8 cellular contexts compared by ENCODE assay signal in the genomic region with DNA sequence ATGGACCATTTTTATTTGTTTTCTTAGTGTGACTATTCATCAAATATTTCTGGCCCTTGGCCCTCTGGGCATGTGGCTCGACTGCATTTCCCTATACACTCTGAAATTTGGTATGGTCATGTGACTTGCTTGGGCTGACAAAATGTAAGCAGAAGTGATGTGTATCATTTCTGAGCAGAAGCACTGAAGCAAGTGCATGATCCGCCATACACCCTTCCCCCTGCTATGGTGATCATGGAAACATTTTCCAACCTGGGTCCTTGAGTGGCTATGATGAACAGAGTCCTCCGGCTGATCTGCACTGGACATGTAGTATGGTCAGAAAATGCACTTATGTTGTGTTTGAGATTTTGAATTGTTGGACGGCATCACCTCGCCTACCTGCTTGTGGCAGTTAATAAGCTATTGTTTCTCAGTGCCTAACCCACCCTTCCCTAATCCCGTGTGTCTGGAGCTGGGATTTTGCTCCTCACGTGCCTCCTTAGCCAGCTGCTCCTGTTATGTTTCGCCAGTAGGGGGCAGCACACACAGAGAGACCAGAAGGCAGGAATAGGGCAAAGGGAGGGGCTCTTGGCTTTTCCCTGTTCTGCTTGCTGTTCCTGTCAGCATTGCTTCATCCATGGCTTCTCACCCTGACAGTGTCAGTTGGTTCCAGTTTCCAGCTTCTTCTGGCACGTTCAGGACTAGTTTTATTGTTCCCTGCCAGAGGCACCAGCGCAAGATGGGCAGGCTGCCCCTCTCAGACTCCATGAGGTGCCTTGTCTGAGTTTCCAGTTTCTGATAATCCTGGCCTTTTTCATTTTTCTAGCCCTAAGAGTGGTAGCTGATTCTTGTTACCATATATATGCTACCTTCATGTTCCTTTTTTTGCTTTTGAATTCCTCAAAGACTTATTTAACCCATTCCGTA.
DNase-seq lines count a peak whose midpoint lies in the region; ATAC-seq, FAIRE-seq and TF ChIP-seq lines count a peak whose summit lies in the region.

No MANE protein-coding gene starts in this region.

- in situ Hi-C loops in HAP-1 (cut with MboI; ENCODE audit: low sequenced_read_pairs) (no loop called here), K562 (cut with MboI) (no loop called here)

- H3K9me1 ChIP-seq in K562 (ENCODE audit: control insufficient read depth, insufficient read depth, low read length), result no peaks in the 10 kb centered on the region

- H3K27ac ChIP-seq in cardiac muscle cell, result no peak overlapping the region
- H3K27ac ChIP-seq in Karpas-422 (ENCODE audit: low read length), result no peak overlapping the region
- no peak overlapping the region for H3K27ac ChIP-seq in K562 (ENCODE audit: extremely low read depth, low read depth, low read length)
- H3K27ac ChIP-seq in left lung, result no peak overlapping the region

- intact Hi-C loops in cardiac septum (cut with DNase I) (no loop called here), K562 (cut with micrococcal nuclease) (loop anchor here (5.0 kb wide), 1 partner anchor 592 kb away; no protein-coding TSS in a partner anchor), left lung (cut with DNase I) (no loop called here)

- BruUV-seq in K562 (replicated peaks; lab: Mats Ljungman, UMichigan), result no TSS peak

- H3K4me2 ChIP-seq in Karpas-422 (ENCODE audit: low read depth, low read length, poor library complexity, severe bottlenecking) (no peak overlapping the region), K562 (ENCODE audit: insufficient read depth, low read length) (no peak overlapping the region)

- H3K27me3 Mint-ChIP-seq in stimulated activated naive CD8-positive, alpha-beta T cell treated with anti-CD3 and anti-CD28 coated beads, Interleukin-15, amount 100 ng/mL, for 72 hours, result no peaks in the 10 kb centered on the region

- no peak overlapping the region for H3K4me3 ChIP-seq in cardiac muscle cell
- H3K4me3 ChIP-seq in HAP-1, result no peak overlapping the region
- no peak overlapping the region for H3K4me3 ChIP-seq in Karpas-422 (ENCODE audit: low read length)
- H3K4me3 ChIP-seq in K562, result no peak overlapping the region
- H3K4me3 ChIP-seq in left lung, result no peak overlapping the region

- DNase-seq in cardiac muscle cell (ENCODE audit: low read depth in 1 of 2, low spot score in 1 of 2), result peak; percentile 62 to 83
- DNase-seq in cardiac septum (ENCODE audit: low spot score), result no peak
- peak; percentile 69 to 90 for DNase-seq in HAP-1 (ENCODE audit: low spot score in 2 of 2)
- DNase-seq in Karpas-422, result peak; percentile 85
- peak; percentile 77 for DNase-seq in RPMI8226
- peak; percentile 25 to 60 (median 36) for DNase-seq in K562 (ENCODE audit: extremely low read depth in 1 of 4, low spot score in 3 of 4)
- DNase-seq in left lung, result peak in 1 of 2 donors; percentile 42
- DNase-seq in stimulated activated naive CD8-positive, alpha-beta T cell treated with anti-CD3 and anti-CD28 coated beads, Interleukin-15, amount 100 ng/mL, for 72 hours, result peak; percentile 23 to 42

- TF ChIP-seq RAD21 in K562 (CRISPR knock-in tag; conservative IDR thresholded peaks at IDR 0.05 in 1 of 2, IDR thresholded peaks at IDR 0.05 in 1 of 2), result peak in 1 of 2 experiments; percentile 57; a peak in 2 of 4 replicates

- CTCF ChIA-PET in K562 (lab: Yijun Ruan, JAX; ENCODE audit: low intra/inter-chr PET ratio), result no interaction called here

- H3K4me1 ChIP-seq in cardiac muscle cell (ENCODE audit: low read depth) (no peaks in the 10 kb centered on the region), HAP-1 (no peaks in the 10 kb centered on the region), Karpas-422 (ENCODE audit: low read length) (no peaks in the 10 kb centered on the region), K562 (replicated peaks in 1 of 2; ENCODE audit: control insufficient read depth in 2 of 2, insufficient read depth in 2 of 2, low read length in 2 of 2) (no peaks in the 10 kb centered on the region), left lung (peaks cover 0 to 4% of the 10 kb centered on the region in 2 donors)

- H3K4me3 Mint-ChIP-seq in stimulated activated naive CD8-positive, alpha-beta T cell treated with anti-CD3 and anti-CD28 coated beads, Interleukin-15, amount 100 ng/mL, for 72 hours, result no peak overlapping the region

- H3K36me3 ChIP-seq in cardiac muscle cell (no peaks in the 10 kb centered on the region), HAP-1 (replicated peaks) (no peaks in the 10 kb centered on the region), Karpas-422 (ENCODE audit: insufficient read depth, low read length) (no peaks in the 10 kb centered on the region), K562 (ENCODE audit: control insufficient read depth, insufficient read depth, low read length) (no peaks in the 10 kb centered on the region), left lung (no peaks in the 10 kb centered on the region)

- H3K9me2 ChIP-seq in Karpas-422 (replicated peaks; ENCODE audit: insufficient read depth, low read length), result no peaks in the 10 kb centered on the region

- H3K9ac ChIP-seq in Karpas-422 (ENCODE audit: low read length) (no peak overlapping the region), K562 (ENCODE audit: insufficient read depth in 1 of 2, low read depth in 2 of 2, low read length in 2 of 2) (no peak overlapping the region)

- peak; percentile 6 for FAIRE-seq in K562 (lab: Jason Lieb, UNC)

- 2% methylated on average over 11 of the region's 11 CpGs for WGBS in K562 (ENCODE audit: insufficient coverage, low coverage, missing lambda C conversion rate)

- H2AFZ ChIP-seq in Karpas-422 (ENCODE audit: low read length) (no peak overlapping the region), K562 (ENCODE audit: low read depth, low read length) (no peak overlapping the region)

- no peak for TF ChIP-seq POLR2A in K562 (conservative IDR thresholded peaks at IDR 0.05)

- peak; percentile 86 for ATAC-seq in K562
- ATAC-seq in left lung, result peak; percentile 78
- peak; percentile 48 for ATAC-seq in stimulated activated naive CD8-positive, alpha-beta T cell treated with anti-CD3 and anti-CD28 coated beads, Interleukin-15, amount 100 ng/mL, for 72 hours

- TF ChIP-seq CTCF in cardiac muscle cell (IDR thresholded peaks at IDR 0.05; ENCODE audit: low read depth, low read length) (peak; percentile 64), K562 (IDR thresholded peaks at IDR 0.05 in 2 of 3, conservative IDR thresholded peaks at IDR 0.05 in 1 of 3; ENCODE audit: insufficient read depth in 2 of 3, low read depth in 1 of 3, low read length in 3 of 3) (peak; percentile 48 to 66 (median 54)), left lung (IDR thresholded peaks at IDR 0.05) (peak; percentile 54 to 64)

- H3K27me3 ChIP-seq in cardiac muscle cell (no peaks in the 10 kb centered on the region), HAP-1 (ENCODE audit: low read depth) (peaks cover 3% of the 10 kb centered on the region; the same call in 1 of the 2 replicates), Karpas-422 (ENCODE audit: low read length) (no peaks in the 10 kb centered on the region), K562 (ENCODE audit: control insufficient read depth in 2 of 2, insufficient read depth in 2 of 2, low read length in 2 of 2) (no peaks in the 10 kb centered on the region), left lung (no peaks in the 10 kb centered on the region)

- H3K27ac Mint-ChIP-seq in stimulated activated naive CD8-positive, alpha-beta T cell treated with anti-CD3 and anti-CD28 coated beads, Interleukin-15, amount 100 ng/mL, for 72 hours, result no peak overlapping the region

- no peak for TF ChIP-seq EP300 in K562 (IDR thresholded peaks at IDR 0.05; ENCODE audit: low read length)

- H3K79me2 ChIP-seq in Karpas-422 (ENCODE audit: low read length) (no peaks in the 10 kb centered on the region), K562 (ENCODE audit: control insufficient read depth, insufficient read depth, low read length) (no peaks in the 10 kb centered on the region)

- no peaks in the 10 kb centered on the region for H4K20me1 ChIP-seq in Karpas-422 (ENCODE audit: insufficient read depth, low read depth, low read length)
- H4K20me1 ChIP-seq in K562 (replicated peaks; ENCODE audit: control insufficient read depth, insufficient read depth, low read length), result no peaks in the 10 kb centered on the region

- no peaks in the 10 kb centered on the region for H3K4me1 Mint-ChIP-seq in stimulated activated naive CD8-positive, alpha-beta T cell treated with anti-CD3 and anti-CD28 coated beads, Interleukin-15, amount 100 ng/mL, for 72 hours

- POLR2A ChIA-PET in K562 (lab: Yijun Ruan, JAX), result no interaction called here

- H3K9me3 ChIP-seq in cardiac muscle cell (ENCODE audit: low read depth) (no peaks in the 10 kb centered on the region), HAP-1 (no peaks in the 10 kb centered on the region), Karpas-422 (ENCODE audit: low read length) (no peaks in the 10 kb centered on the region), K562 (replicated peaks; ENCODE audit: control insufficient read depth, insufficient read depth, low read depth, low read length) (peaks cover 4% of the 10 kb centered on the region), left lung (no peaks in the 10 kb centered on the region)

- peaks cover 0 to 4% of the 10 kb centered on the region in 2 donors for H3K9me3 Mint-ChIP-seq in stimulated activated naive CD8-positive, alpha-beta T cell treated with anti-CD3 and anti-CD28 coated beads, Interleukin-15, amount 100 ng/mL, for 72 hours

TF ChIP-seq in K562, 482 proteins besides CTCF, POLR2A, EP300 and RAD21 (continues in another document):
- TF ChIP-seq ZNF311 (CRISPR knock-in tag; IDR thresholded peaks at IDR 0.05), result no peak
- TF ChIP-seq HDGF (IDR thresholded peaks at IDR 0.05), result no peak
- no peak for TF ChIP-seq PHF21A (IDR thresholded peaks at IDR 0.05; ENCODE audit: borderline replicate concordance, low read depth)
- peak; percentile 44; the same call in 1 of the 2 replicates for TF ChIP-seq CBX5 (IDR thresholded peaks at IDR 0.05; ENCODE audit: borderline replicate concordance, low read depth)
- TF ChIP-seq, protein P1, sequence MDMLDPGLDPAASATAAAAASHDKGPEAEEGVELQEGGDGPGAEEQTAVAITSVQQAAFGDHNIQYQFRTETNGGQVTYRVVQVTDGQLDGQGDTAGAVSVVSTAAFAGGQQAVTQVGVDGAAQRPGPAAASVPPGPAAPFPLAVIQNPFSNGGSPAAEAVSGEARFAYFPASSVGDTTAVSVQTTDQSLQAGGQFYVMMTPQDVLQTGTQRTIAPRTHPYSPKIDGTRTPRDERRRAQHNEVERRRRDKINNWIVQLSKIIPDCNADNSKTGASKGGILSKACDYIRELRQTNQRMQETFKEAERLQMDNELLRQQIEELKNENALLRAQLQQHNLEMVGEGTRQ (CRISPR knock-in tag; IDR thresholded peaks at IDR 0.05), result peak; percentile 30; the same call in 1 of the 2 replicates
- TF ChIP-seq BHLHE40 (IDR thresholded peaks at IDR 0.05; ENCODE audit: low read length), result peak; percentile 91
- no peak for TF ChIP-seq CREBBP (IDR thresholded peaks at IDR 0.05; ENCODE audit: low read depth, low read length)
- TF ChIP-seq ZNF124 (CRISPR knock-in tag; IDR thresholded peaks at IDR 0.05), result no peak
